ENCODE assay signal across 28 cellular contexts in the genomic region with DNA sequence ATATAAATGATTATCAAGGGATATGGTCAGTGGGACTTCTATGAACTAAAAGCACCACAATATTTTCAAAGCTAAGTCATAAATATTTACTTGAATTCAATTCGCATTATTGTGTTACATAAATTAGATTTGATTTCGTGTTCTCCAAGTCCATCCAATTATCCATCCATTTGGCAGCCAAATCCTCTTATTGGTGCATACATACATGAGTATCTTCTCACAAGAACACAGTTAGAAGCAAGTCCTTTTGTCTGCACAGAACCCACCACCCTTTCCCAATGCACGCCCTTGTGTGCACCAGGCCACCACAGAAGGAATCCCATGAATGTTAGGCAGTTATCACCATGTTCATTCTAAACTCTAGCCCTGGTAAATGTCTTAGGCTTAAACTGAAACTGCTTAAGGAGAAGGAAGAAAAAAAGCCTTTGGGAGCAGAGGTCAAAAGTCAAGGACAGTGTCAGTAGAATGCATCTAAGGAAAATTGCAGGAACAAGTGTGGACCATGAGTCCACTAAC.
"Had no signal": no experiment of that assay in that cellular context is flagged by ENCODE, and none has a peak within 500 bp of the region (broad histone marks: within the 10 kb centered on the region; RNA-seq: fewer than 3 reads in every experiment).

No MANE protein-coding gene starts in this region.

- H3K4me1 Mint-ChIP-seq: activated naive CD4-positive, alpha-beta T cell treated with anti-CD3 and anti-CD28 coated beads, Interleukin-2, amount 10 ng/mL, durations not matched to agents 7 days and 5 days; activated naive CD8-positive, alpha-beta T cell treated with anti-CD3 and anti-CD28 coated beads, Interleukin-2, amount 10 ng/mL, durations not matched to agents 7 days and 5 days; neural crest cell; stimulated activated naive B cell treated with anti-CD40 and anti-IgM and Interleukin-4, amounts not matched to agents 10 μg/mL and 1 μg/mL and 100 μg/mL, for 72 hours had no signal

- H3K36me3 Mint-ChIP-seq: activated naive CD4-positive, alpha-beta T cell treated with anti-CD3 and anti-CD28 coated beads, Interleukin-2, amount 10 ng/mL, durations not matched to agents 7 days and 5 days; activated naive CD8-positive, alpha-beta T cell treated with anti-CD3 and anti-CD28 coated beads, Interleukin-2, amount 10 ng/mL, durations not matched to agents 7 days and 5 days; naive thymus-derived CD8-positive, alpha-beta T cell; stimulated activated naive B cell treated with anti-CD40 and anti-IgM and Interleukin-4, amounts not matched to agents 10 μg/mL and 1 μg/mL and 100 μg/mL, for 72 hours had no signal

- H3K27me3 Mint-ChIP-seq: activated naive CD4-positive, alpha-beta T cell treated with anti-CD3 and anti-CD28 coated beads, Interleukin-2, amount 10 ng/mL, durations not matched to agents 7 days and 5 days; activated naive CD8-positive, alpha-beta T cell treated with anti-CD3 and anti-CD28 coated beads, Interleukin-2, amount 10 ng/mL, durations not matched to agents 7 days and 5 days; naive thymus-derived CD8-positive, alpha-beta T cell; stimulated activated naive B cell treated with anti-CD40 and anti-IgM and Interleukin-4, amounts not matched to agents 10 μg/mL and 1 μg/mL and 100 μg/mL, for 72 hours had no signal

- H3K4me1 ChIP-seq: gastrocnemius medialis, right atrium auricular region, suprapubic skin, tibial artery, upper lobe of right lung had no signal

- H3K4me3 ChIP-seq: coronary artery, dorsolateral prefrontal cortex, gastrocnemius medialis, hepatocyte, right atrium auricular region, stomach, suprapubic skin, tibial artery, upper lobe of right lung had no signal

- FAIRE-seq: bronchial epithelial cell, keratinocyte had no signal

- H3K36me3 ChIP-seq: gastrocnemius medialis, right atrium auricular region, stomach, suprapubic skin, tibial artery, upper lobe of right lung had no signal

- H3K4me3 Mint-ChIP-seq: activated naive CD4-positive, alpha-beta T cell treated with anti-CD3 and anti-CD28 coated beads, Interleukin-2, amount 10 ng/mL, durations not matched to agents 7 days and 5 days; activated naive CD8-positive, alpha-beta T cell treated with anti-CD3 and anti-CD28 coated beads, Interleukin-2, amount 10 ng/mL, durations not matched to agents 7 days and 5 days; naive thymus-derived CD8-positive, alpha-beta T cell; neural crest cell; stimulated activated naive B cell treated with anti-CD40 and anti-IgM and Interleukin-4, amounts not matched to agents 10 μg/mL and 1 μg/mL and 100 μg/mL, for 72 hours had no signal

- H3K79me2 ChIP-seq: hepatocyte had no signal

- H3K27ac ChIP-seq: coronary artery, dorsolateral prefrontal cortex, gastrocnemius medialis, right atrium auricular region, suprapubic skin, tibial artery, upper lobe of right lung, VCaP had no signal

- H2AFZ ChIP-seq: hepatocyte had no signal

- H3K9me3 ChIP-seq: gastrocnemius medialis, right atrium auricular region, stomach, suprapubic skin, tibial artery, upper lobe of right lung had no signal

- H3K27me3 ChIP-seq: dorsolateral prefrontal cortex, gastrocnemius medialis, hepatocyte, right atrium auricular region, stomach, suprapubic skin, tibial artery, upper lobe of right lung had no signal

- H3K9me3 Mint-ChIP-seq: activated naive CD4-positive, alpha-beta T cell treated with anti-CD3 and anti-CD28 coated beads, Interleukin-2, amount 10 ng/mL, durations not matched to agents 7 days and 5 days; activated naive CD8-positive, alpha-beta T cell treated with anti-CD3 and anti-CD28 coated beads, Interleukin-2, amount 10 ng/mL, durations not matched to agents 7 days and 5 days; naive thymus-derived CD8-positive, alpha-beta T cell; neural crest cell; stimulated activated naive B cell treated with anti-CD40 and anti-IgM and Interleukin-4, amounts not matched to agents 10 μg/mL and 1 μg/mL and 100 μg/mL, for 72 hours had no signal

- ATAC-seq: activated CD4-positive, CD25-positive, alpha-beta regulatory T cell treated with anti-CD3 and anti-CD28 coated beads, Interleukin-2, amount 50 U/mL, for 24 hours; gastrocnemius medialis; naive thymus-derived CD8-positive, alpha-beta T cell had no signal

- DNase-seq: activated CD4-positive, alpha-beta T cell treated with anti-CD3 and anti-CD28 coated beads for 48 hours; activated CD4-positive, alpha-beta T cell treated with anti-CD3 and anti-CD28 coated beads, Interleukin-2, amount 50 U/mL, for 48 hours; activated CD8-positive, alpha-beta memory T cell treated with anti-CD3 and anti-CD28 coated beads for 24 hours; activated gamma-delta T cell; activated naive CD4-positive, alpha-beta T cell treated with anti-CD3 and anti-CD28 coated beads, Interleukin-2, amount 10 ng/mL, durations not matched to agents 7 days and 5 days; activated naive CD8-positive, alpha-beta T cell treated with anti-CD3 and anti-CD28 coated beads, Interleukin-2, amount 10 ng/mL, durations not matched to agents 7 days and 5 days; dorsolateral prefrontal cortex; effector memory CD4-positive, alpha-beta T cell; erythroblast; gastrocnemius medialis; glutamatergic neuron; left cardiac atrium; naive thymus-derived CD8-positive, alpha-beta T cell; stimulated activated CD4-positive, alpha-beta T cell treated with anti-CD3 and anti-CD28 coated beads, Interleukin-15, amount 100 ng/mL, for 24 hours; stimulated activated CD4-positive, alpha-beta T cell treated with anti-CD3 and anti-CD28 coated beads, Interleukin-2, amount 100 ng/mL, for 24 hours; stimulated activated naive B cell treated with anti-CD40 and anti-IgM and Interleukin-4, amounts not matched to agents 10 μg/mL and 1 μg/mL and 100 μg/mL, for 72 hours; stomach; tibial artery; upper lobe of right lung had no signal

- H3K27ac Mint-ChIP-seq: activated naive CD4-positive, alpha-beta T cell treated with anti-CD3 and anti-CD28 coated beads, Interleukin-2, amount 10 ng/mL, durations not matched to agents 7 days and 5 days; activated naive CD8-positive, alpha-beta T cell treated with anti-CD3 and anti-CD28 coated beads, Interleukin-2, amount 10 ng/mL, durations not matched to agents 7 days and 5 days; naive thymus-derived CD8-positive, alpha-beta T cell; stimulated activated naive B cell treated with anti-CD40 and anti-IgM and Interleukin-4, amounts not matched to agents 10 μg/mL and 1 μg/mL and 100 μg/mL, for 72 hours had no signal
